Comparison of ENCODE assay signal across 8 cellular contexts in genomic region chr3:146161725-146162047, GRCh38. TPM values are rescaled to one million over a fixed set of nuclear protein-coding genes. Genes with fewer than 3 reads are reported as not detected.
DNase-seq lines count a peak whose midpoint lies in the region; ATAC-seq and TF ChIP-seq lines count a peak whose summit lies in the region.

No MANE protein-coding gene starts in this region.

- peak overlapping the region; percentile 79 for H3K9ac ChIP-seq in NT2/D1 (ENCODE audit: insufficient read length, low read depth)

- peak overlapping the region; percentile 44 for H3K4me3 ChIP-seq in GM08714 (ENCODE audit: low read length)
- H3K4me3 ChIP-seq in NT2/D1 (ENCODE audit: insufficient read length, low read depth) = peak overlapping the region; percentile 65
- H3K4me3 ChIP-seq in esophagus squamous epithelium = peak overlapping the region; percentile 67 to 93 (median 86)
- peak overlapping the region; percentile 56 for H3K4me3 ChIP-seq in neuron (ENCODE audit: low read length)

- H3K27ac ChIP-seq in esophagus squamous epithelium = peak overlapping the region; percentile 93 to 98 (median 95)

- DNase-seq in NT2/D1 (ENCODE audit: low read depth, low spot score) (no peak), esophagus squamous epithelium (lab: John Stamatoyannopoulos, UW) (no peak), HPDE6-E6E7 (ENCODE audit: extremely low spot score) (no peak)

- H3K27me3 ChIP-seq in NT2/D1 (ENCODE audit: insufficient read depth, insufficient read length) (no peaks in the 10 kb centered on the region), esophagus squamous epithelium (peaks cover 0 to 11% (median 0%) of the 10 kb centered on the region in 4 donors), neuron (ENCODE audit: insufficient read depth, low read length) (no peaks in the 10 kb centered on the region)

- no peak for TF ChIP-seq CTCF in esophagus squamous epithelium (IDR thresholded peaks at IDR 0.05)

- peaks cover 2% of the 10 kb centered on the region for H3K4me1 ChIP-seq in NT2/D1 (ENCODE audit: insufficient read depth, insufficient read length)
- peaks cover 3 to 84% (median 46%) of the 10 kb centered on the region in 3 donors for H3K4me1 ChIP-seq in esophagus squamous epithelium
- H3K4me1 ChIP-seq in neuron (ENCODE audit: insufficient read depth, low read length) = no peaks in the 10 kb centered on the region

- no peaks in the 10 kb centered on the region for H3K36me3 ChIP-seq in NT2/D1 (ENCODE audit: insufficient read depth, insufficient read length, low read length)
- H3K36me3 ChIP-seq in esophagus squamous epithelium = no peaks in the 10 kb centered on the region
- H3K36me3 ChIP-seq in neuron (ENCODE audit: insufficient read depth, low read length) = no peaks in the 10 kb centered on the region

- 3 to 14% methylated on average over 8 to 13 of the region's 13 CpGs for WGBS in esophagus squamous epithelium, 2 donors

- no peak for TF ChIP-seq POLR2A in esophagus squamous epithelium (IDR thresholded peaks at IDR 0.05)

- intact Hi-C loops in esophagus squamous epithelium (cut with DNase I) = no loop called here

- H3K9me3 ChIP-seq in NT2/D1 (ENCODE audit: insufficient read depth, low read length) (no peaks in the 10 kb centered on the region), esophagus squamous epithelium (no peaks in the 10 kb centered on the region), neuron (ENCODE audit: low read length) (peaks cover 2% of the 10 kb centered on the region)

- no peak for ATAC-seq in GM21526 (IDR thresholded peaks at IDR 0.05; ENCODE audit: low FRiP score, unreplicated experiment)
- no peak for ATAC-seq in HG02610 (IDR thresholded peaks at IDR 0.05; ENCODE audit: unreplicated experiment)
- no peak for ATAC-seq in HG03039 (IDR thresholded peaks at IDR 0.05; ENCODE audit: unreplicated experiment)

- peak overlapping the region; percentile 97 for H2AFZ ChIP-seq in neuron (ENCODE audit: low read depth, low read length)

RNA-seq across cellular contexts. Expression of gene PLOD2, which starts 0.7 kb away (rescaled TPM):
- 10 to 100 TPM; 13.3 to 29.1 (median 23.2) TPM for total RNA-seq in esophagus squamous epithelium
